In the genomic region with DNA sequence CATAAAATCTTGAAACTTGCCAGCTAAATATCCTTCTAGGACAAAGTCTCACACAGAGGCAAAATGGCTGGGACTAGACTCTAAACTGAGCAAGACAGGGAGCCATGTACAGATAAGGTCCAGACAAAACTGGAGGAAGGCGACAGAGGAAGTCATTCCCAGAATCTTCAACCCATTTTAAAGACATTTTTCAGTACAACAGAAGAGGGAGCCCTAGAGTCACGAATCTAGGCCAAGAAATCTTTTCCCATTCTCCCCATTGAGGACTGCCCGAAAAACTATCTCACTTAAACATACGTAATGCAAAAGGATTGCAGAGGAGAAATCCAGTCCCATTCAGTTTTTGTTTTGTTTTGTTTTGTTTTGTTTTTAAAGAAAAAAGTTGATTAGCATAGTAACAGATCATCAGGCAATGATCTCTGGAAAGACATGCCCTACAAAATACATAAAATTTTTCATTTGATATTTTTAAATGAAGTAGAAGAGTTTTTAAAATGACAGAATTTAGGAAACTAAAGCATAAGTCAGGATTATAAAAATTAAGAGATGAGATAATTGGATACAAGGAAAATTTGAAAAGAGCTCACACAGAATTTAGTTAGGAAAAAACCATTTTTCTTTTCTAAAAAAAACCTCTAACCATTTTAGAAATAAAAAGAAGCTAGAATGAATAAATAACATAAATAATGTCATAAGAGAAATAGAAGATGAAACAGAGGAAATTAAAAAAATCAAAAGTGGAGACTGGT, we compare ENCODE assay signal across 11 cellular contexts. TPM values are rescaled to one million over a fixed set of nuclear protein-coding genes. Genes with fewer than 3 reads are reported as not detected.
A peak's percentile ranks its signal among the peaks of the same experiment; 100 is the strongest.
DNase-seq lines count a peak whose midpoint lies in the region; ATAC-seq, FAIRE-seq and TF ChIP-seq lines count a peak whose summit lies in the region.
"Had no signal": no experiment of that assay in that cellular context is flagged by ENCODE, and none has a peak within 500 bp of the region (broad histone marks: within the 10 kb centered on the region; RNA-seq: fewer than 3 reads in every experiment).

No MANE protein-coding gene starts in this region.

- no peak overlapping the region for H4K8ac ChIP-seq in mesenchymal stem cell (ENCODE audit: low read length)

- H4K20me1 ChIP-seq in KMS-11 (ENCODE audit: insufficient read depth) (no peaks in the 10 kb centered on the region), astrocyte (ENCODE audit: insufficient read depth, low read length) (no peaks in the 10 kb centered on the region)
- H4K20me1 ChIP-seq: BLaER1 treated with 17β-estradiol and CSF1 and Interleukin-3, amounts not matched to agents 10 nM and 100 nM had no signal

- H3K4me3 Mint-ChIP-seq in astrocyte (ENCODE audit: unreplicated experiment): no peak overlapping the region

- no peak overlapping the region for H4K91ac ChIP-seq in mesenchymal stem cell (ENCODE audit: low read length)

- H3K4me2 ChIP-seq in KMS-11: no peak overlapping the region
- peak overlapping the region; percentile 71 for H3K4me2 ChIP-seq in astrocyte (ENCODE audit: low read length)
- no peak overlapping the region for H3K4me2 ChIP-seq in mesenchymal stem cell (ENCODE audit: low read length, poor library complexity, severe bottlenecking)
- H3K4me2 ChIP-seq: BLaER1 treated with 17β-estradiol and CSF1 and Interleukin-3, amounts not matched to agents 10 nM and 100 nM had no signal

- peaks cover 2% of the 10 kb centered on the region for H3K36me3 Mint-ChIP-seq in astrocyte (ENCODE audit: low read depth, unreplicated experiment)

- FAIRE-seq in astrocyte (lab: Jason Lieb, UNC): no peak

- 31% methylated on average over 2 of the region's 4 CpGs for WGBS in mesenchymal stem cell

- DNase-seq in NCI-H2081 (lab: John Stamatoyannopoulos, UW) (peak; percentile 2 to 40), NCI-H2081 treated with DMSO at 0.1 percent for 48 hours (lab: John Stamatoyannopoulos, UW) (no peak), astrocyte (ENCODE audit: low read depth) (peak; percentile 47), mesenchymal stem cell (peak; percentile 35)

- H3K4me3 ChIP-seq in KMS-11 (IDR thresholded peaks at IDR 0.05; ENCODE audit: insufficient read depth, low read depth, low read length) (no peak overlapping the region), astrocyte (ENCODE audit: insufficient read depth, low read depth, low read length) (no peak overlapping the region), mesenchymal stem cell (ENCODE audit: insufficient read depth in 1 of 2, low read depth in 1 of 2, low read length in 2 of 2) (no peak overlapping the region)
- H3K4me3 ChIP-seq: BLaER1 treated with 17β-estradiol and CSF1 and Interleukin-3, amounts not matched to agents 10 nM and 100 nM; lung had no signal

- no peak overlapping the region for H3K14ac ChIP-seq in mesenchymal stem cell (ENCODE audit: low read length in 2 of 2)

- H3K18ac ChIP-seq in mesenchymal stem cell (ENCODE audit: low read depth in 1 of 2, low read length in 2 of 2): no peak overlapping the region

- H3K9me3 Mint-ChIP-seq in astrocyte (ENCODE audit: unreplicated experiment): peaks cover 7% of the 10 kb centered on the region

- peaks cover 6% of the 10 kb centered on the region for H3K9me3 ChIP-seq in astrocyte (ENCODE audit: insufficient read depth, low read depth, low read length)
- H3K9me3 ChIP-seq in mesenchymal stem cell (ENCODE audit: control insufficient read depth, low read length): peaks cover 16% of the 10 kb centered on the region

- ATAC-seq in HG03280 (IDR thresholded peaks at IDR 0.05; ENCODE audit: unreplicated experiment) (no peak), HG02642 (IDR thresholded peaks at IDR 0.05; ENCODE audit: poor library complexity, unreplicated experiment) (no peak), GM18502 (IDR thresholded peaks at IDR 0.05; ENCODE audit: poor library complexity, unreplicated experiment) (no peak)

- no peak overlapping the region for H2AFZ ChIP-seq in KMS-11 (ENCODE audit: low read depth)
- no peak overlapping the region for H2AFZ ChIP-seq in astrocyte (ENCODE audit: low read depth, low read length)
- no peak overlapping the region for H2AFZ ChIP-seq in mesenchymal stem cell (ENCODE audit: low read depth, low read length)

- H3K36me3 ChIP-seq in KMS-11 (ENCODE audit: insufficient read depth) (no peaks in the 10 kb centered on the region), astrocyte (ENCODE audit: insufficient read depth, low read length) (no peaks in the 10 kb centered on the region), mesenchymal stem cell (ENCODE audit: control insufficient read depth in 1 of 2, insufficient read depth in 2 of 2, low read depth in 1 of 2, low read length in 2 of 2) (no peaks in the 10 kb centered on the region)

- no peak overlapping the region for H2BK15ac ChIP-seq in mesenchymal stem cell (ENCODE audit: low read depth, poor library complexity, severe bottlenecking)

- H3K9ac ChIP-seq in KMS-11: no peak overlapping the region
- H3K9ac ChIP-seq in astrocyte (ENCODE audit: low read length): peak overlapping the region; percentile 72
- H3K9ac ChIP-seq in mesenchymal stem cell (ENCODE audit: low read length): no peak overlapping the region
- H3K9ac ChIP-seq: BLaER1 treated with 17β-estradiol and CSF1 and Interleukin-3, amounts not matched to agents 10 nM and 100 nM had no signal

- H3K27me3 ChIP-seq in KMS-11 (ENCODE audit: insufficient read depth, low read depth) (no peaks in the 10 kb centered on the region), astrocyte (ENCODE audit: insufficient read depth, low read length) (no peaks in the 10 kb centered on the region), mesenchymal stem cell (ENCODE audit: control insufficient read depth in 1 of 2, insufficient read depth in 1 of 2, low read length in 2 of 2) (no peaks in the 10 kb centered on the region)

- H3K27me3 Mint-ChIP-seq in astrocyte (ENCODE audit: low read depth, unreplicated experiment): no peaks in the 10 kb centered on the region

- no peak overlapping the region for H2BK12ac ChIP-seq in mesenchymal stem cell (ENCODE audit: low read length in 2 of 2)

- no peak overlapping the region for H2AK5ac ChIP-seq in mesenchymal stem cell (ENCODE audit: low read length, severe bottlenecking)

- H2BK120ac ChIP-seq in mesenchymal stem cell (ENCODE audit: low read depth, low read length): no peak overlapping the region

- H3K27ac ChIP-seq in KMS-11 (no peak overlapping the region), astrocyte (ENCODE audit: low read depth, low read length) (peak overlapping the region; percentile 81), mesenchymal stem cell (ENCODE audit: low read length, poor library complexity, severe bottlenecking) (no peak overlapping the region)
- H3K27ac ChIP-seq: BLaER1 treated with 17β-estradiol and CSF1 and Interleukin-3, amounts not matched to agents 10 nM and 100 nM; HL-60 had no signal

- peaks cover 23% of the 10 kb centered on the region for H3K4me1 Mint-ChIP-seq in astrocyte (ENCODE audit: low read depth, unreplicated experiment)

- no peak overlapping the region for H2BK5ac ChIP-seq in mesenchymal stem cell (ENCODE audit: low read depth, low read length, poor library complexity, severe bottlenecking)

- H3K79me2 ChIP-seq in KMS-11 (ENCODE audit: insufficient read depth, low read depth) (no peaks in the 10 kb centered on the region), astrocyte (ENCODE audit: insufficient read depth, low read length) (no peaks in the 10 kb centered on the region)

- no peak overlapping the region for H3K27ac Mint-ChIP-seq in astrocyte (ENCODE audit: unreplicated experiment)

- peak; percentile 33; the same call in 1 of the 2 replicates for TF ChIP-seq CTCF in KMS-11 (conservative IDR thresholded peaks at IDR 0.05; ENCODE audit: low read depth, low read length)
- peak; percentile 33 for TF ChIP-seq CTCF in astrocyte (IDR thresholded peaks at IDR 0.05; ENCODE audit: insufficient read depth, low read depth, low read length)

- H3K4me1 ChIP-seq in KMS-11 (ENCODE audit: low read depth, poor library complexity, severe bottlenecking): no peaks in the 10 kb centered on the region
- peaks cover 40% of the 10 kb centered on the region for H3K4me1 ChIP-seq in astrocyte (ENCODE audit: insufficient read depth, low read length)
- H3K4me1 ChIP-seq in mesenchymal stem cell (ENCODE audit: control insufficient read depth, insufficient read depth, low read depth, low read length): peaks cover 1% of the 10 kb centered on the region

- no peak overlapping the region for H3K4ac ChIP-seq in mesenchymal stem cell (ENCODE audit: low read depth in 1 of 2, low read length in 2 of 2)

- no peak overlapping the region for H3K23ac ChIP-seq in mesenchymal stem cell (ENCODE audit: low read length in 2 of 2)

- H3K79me1 ChIP-seq in mesenchymal stem cell (replicated peaks; ENCODE audit: low read length, poor library complexity, severe bottlenecking): no peaks in the 10 kb centered on the region

RNA-seq across cellular contexts. Expression of gene PRF1, which starts 16.9 kb away (rescaled TPM):
- 0.14 and 0.16 TPM in 2 replicates for total RNA-seq in astrocyte
- not detected for polyA plus RNA-seq in mesenchymal stem cell (2013, experiment 1 of 2)
- polyA plus RNA-seq in mesenchymal stem cell (2013, experiment 2 of 2): not detected

RNA-seq across cellular contexts. Expression of gene ADAMTS14, which starts 52.9 kb away (rescaled TPM):
- total RNA-seq in astrocyte: 19.4 and 30.2 TPM in 2 replicates
- polyA plus RNA-seq in mesenchymal stem cell (2013, experiment 1 of 2): 1.3 TPM
- polyA plus RNA-seq in mesenchymal stem cell (2013, experiment 2 of 2): 1.3 TPM
